In the genomic region with DNA sequence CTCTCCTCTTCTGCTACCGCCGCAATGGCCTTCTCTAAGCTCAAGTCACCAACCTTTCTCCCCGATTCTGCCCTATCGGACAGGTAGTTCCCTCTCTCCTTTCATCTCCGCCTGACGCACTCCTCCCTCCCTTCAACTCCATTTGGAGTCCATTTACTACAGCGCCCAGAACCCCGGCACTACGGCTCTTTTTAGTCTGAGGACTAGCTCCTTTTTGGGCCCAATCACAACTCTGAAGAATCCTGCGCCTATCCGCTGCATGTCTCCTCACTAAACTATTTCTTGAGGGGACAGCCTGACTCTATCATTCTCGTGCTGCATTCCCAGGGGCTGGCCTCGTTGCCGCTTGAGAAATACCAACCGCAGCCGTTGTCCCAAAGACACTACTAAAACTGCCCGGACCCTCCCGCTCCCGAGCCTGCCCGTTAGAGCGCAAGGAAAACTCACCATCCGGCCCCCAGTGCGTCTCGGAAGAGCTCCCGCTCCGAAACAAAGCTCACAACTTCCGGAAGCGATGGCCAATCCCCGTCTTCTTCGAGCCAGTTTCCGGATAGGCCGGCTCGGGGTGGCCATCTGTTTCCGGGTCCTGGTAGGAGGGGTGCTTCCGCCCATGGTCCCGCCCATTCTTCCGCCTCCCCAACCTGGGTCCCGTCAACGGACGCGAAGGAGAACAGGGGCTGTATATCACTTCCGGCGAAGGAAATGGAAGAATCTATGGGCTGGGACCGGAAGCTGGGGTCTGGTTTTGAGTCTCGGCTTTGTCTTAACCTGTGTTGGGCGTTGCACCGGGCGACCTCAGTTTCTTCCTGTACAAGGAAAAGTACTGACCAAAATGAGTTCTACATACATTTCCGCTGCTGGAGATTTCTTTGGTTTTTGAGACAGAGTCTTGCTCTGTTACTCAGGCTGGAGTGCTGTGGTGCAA, we compare ENCODE assay signal across 1 cellular context.
TF ChIP-seq lines count a peak whose summit lies in the region.

A gene (minus strand): TSS at position 491 of the 925 bp plus-strand sequence. CDS start 2,776 bp downstream, outside the sequence.

TF ChIP-seq in K562, 482 proteins besides CTCF, POLR2A, EP300 and RAD21 (continued from another document):
- TF ChIP-seq EGR1 (conservative IDR thresholded peaks at IDR 0.05): 0 out of 2 replicates have a peak, but pooled peaks have one; percentile 9
- TF ChIP-seq, protein P1, sequence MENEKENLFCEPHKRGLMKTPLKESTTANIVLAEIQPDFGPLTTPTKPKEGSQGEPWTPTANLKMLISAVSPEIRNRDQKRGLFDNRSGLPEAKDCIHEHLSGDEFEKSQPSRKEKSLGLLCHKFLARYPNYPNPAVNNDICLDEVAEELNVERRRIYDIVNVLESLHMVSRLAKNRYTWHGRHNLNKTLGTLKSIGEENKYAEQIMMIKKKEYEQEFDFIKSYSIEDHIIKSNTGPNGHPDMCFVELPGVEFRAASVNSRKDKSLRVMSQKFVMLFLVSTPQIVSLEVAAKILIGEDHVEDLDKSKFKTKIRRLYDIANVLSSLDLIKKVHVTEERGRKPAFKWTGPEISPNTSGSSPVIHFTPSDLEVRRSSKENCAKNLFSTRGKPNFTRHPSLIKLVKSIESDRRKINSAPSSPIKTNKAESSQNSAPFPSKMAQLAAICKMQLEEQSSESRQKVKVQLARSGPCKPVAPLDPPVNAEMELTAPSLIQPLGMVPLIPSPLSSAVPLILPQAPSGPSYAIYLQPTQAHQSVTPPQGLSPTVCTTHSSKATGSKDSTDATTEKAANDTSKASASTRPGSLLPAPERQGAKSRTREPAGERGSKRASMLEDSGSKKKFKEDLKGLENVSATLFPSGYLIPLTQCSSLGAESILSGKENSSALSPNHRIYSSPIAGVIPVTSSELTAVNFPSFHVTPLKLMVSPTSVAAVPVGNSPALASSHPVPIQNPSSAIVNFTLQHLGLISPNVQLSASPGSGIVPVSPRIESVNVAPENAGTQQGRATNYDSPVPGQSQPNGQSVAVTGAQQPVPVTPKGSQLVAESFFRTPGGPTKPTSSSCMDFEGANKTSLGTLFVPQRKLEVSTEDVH (IDR thresholded peaks at IDR 0.05; ENCODE audit: low read depth, partially characterized antibody): peak; percentile 96
- no peak for TF ChIP-seq SLC30A9 (CRISPR knock-in tag; IDR thresholded peaks at IDR 0.05)
- TF ChIP-seq POLR2B (IDR thresholded peaks at IDR 0.05; ENCODE audit: low read depth, partially characterized antibody): peak; percentile 87
- peak in 1 of 2 experiments; percentile 99; a peak in 2 of 4 replicates for TF ChIP-seq KDM4B (IDR thresholded peaks at IDR 0.05; ENCODE audit: borderline replicate concordance in 2 of 2, low read depth in 1 of 2)
- peak; percentile 5; the same call in 1 of the 2 replicates for TF ChIP-seq MAFK (IDR thresholded peaks at IDR 0.05; ENCODE audit: low read length)
- peak in 1 of 2 experiments; percentile 66; a peak in 2 of 4 replicates for TF ChIP-seq TBL1XR1 (IDR thresholded peaks at IDR 0.05; ENCODE audit: low read length in 2 of 2)
- no peak for TF ChIP-seq KLF6 (CRISPR knock-in tag; IDR thresholded peaks at IDR 0.05; ENCODE audit: borderline replicate concordance)
- TF ChIP-seq PTTG1 (tag; IDR thresholded peaks at IDR 0.05; ENCODE audit: low read depth): no peak
- TF ChIP-seq, protein P2, sequence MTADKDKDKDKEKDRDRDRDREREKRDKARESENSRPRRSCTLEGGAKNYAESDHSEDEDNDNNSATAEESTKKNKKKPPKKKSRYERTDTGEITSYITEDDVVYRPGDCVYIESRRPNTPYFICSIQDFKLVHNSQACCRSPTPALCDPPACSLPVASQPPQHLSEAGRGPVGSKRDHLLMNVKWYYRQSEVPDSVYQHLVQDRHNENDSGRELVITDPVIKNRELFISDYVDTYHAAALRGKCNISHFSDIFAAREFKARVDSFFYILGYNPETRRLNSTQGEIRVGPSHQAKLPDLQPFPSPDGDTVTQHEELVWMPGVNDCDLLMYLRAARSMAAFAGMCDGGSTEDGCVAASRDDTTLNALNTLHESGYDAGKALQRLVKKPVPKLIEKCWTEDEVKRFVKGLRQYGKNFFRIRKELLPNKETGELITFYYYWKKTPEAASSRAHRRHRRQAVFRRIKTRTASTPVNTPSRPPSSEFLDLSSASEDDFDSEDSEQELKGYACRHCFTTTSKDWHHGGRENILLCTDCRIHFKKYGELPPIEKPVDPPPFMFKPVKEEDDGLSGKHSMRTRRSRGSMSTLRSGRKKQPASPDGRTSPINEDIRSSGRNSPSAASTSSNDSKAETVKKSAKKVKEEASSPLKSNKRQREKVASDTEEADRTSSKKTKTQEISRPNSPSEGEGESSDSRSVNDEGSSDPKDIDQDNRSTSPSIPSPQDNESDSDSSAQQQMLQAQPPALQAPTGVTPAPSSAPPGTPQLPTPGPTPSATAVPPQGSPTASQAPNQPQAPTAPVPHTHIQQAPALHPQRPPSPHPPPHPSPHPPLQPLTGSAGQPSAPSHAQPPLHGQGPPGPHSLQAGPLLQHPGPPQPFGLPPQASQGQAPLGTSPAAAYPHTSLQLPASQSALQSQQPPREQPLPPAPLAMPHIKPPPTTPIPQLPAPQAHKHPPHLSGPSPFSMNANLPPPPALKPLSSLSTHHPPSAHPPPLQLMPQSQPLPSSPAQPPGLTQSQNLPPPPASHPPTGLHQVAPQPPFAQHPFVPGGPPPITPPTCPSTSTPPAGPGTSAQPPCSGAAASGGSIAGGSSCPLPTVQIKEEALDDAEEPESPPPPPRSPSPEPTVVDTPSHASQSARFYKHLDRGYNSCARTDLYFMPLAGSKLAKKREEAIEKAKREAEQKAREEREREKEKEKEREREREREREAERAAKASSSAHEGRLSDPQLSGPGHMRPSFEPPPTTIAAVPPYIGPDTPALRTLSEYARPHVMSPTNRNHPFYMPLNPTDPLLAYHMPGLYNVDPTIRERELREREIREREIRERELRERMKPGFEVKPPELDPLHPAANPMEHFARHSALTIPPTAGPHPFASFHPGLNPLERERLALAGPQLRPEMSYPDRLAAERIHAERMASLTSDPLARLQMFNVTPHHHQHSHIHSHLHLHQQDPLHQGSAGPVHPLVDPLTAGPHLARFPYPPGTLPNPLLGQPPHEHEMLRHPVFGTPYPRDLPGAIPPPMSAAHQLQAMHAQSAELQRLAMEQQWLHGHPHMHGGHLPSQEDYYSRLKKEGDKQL (CRISPR knock-in tag; IDR thresholded peaks at IDR 0.05; ENCODE audit: borderline replicate concordance): no peak
- TF ChIP-seq, protein P3, sequence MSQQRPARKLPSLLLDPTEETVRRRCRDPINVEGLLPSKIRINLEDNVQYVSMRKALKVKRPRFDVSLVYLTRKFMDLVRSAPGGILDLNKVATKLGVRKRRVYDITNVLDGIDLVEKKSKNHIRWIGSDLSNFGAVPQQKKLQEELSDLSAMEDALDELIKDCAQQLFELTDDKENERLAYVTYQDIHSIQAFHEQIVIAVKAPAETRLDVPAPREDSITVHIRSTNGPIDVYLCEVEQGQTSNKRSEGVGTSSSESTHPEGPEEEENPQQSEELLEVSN (IDR thresholded peaks at IDR 0.05; ENCODE audit: borderline replicate concordance in 1 of 2, extremely low read depth in 1 of 2, insufficient read depth in 1 of 2, insufficient read length in 1 of 2, low read depth in 1 of 2, low read length in 1 of 2, poor library complexity in 1 of 2, severe bottlenecking in 1 of 2): peak in 1 of 2 experiments; percentile 25
- TF ChIP-seq, protein P4, sequence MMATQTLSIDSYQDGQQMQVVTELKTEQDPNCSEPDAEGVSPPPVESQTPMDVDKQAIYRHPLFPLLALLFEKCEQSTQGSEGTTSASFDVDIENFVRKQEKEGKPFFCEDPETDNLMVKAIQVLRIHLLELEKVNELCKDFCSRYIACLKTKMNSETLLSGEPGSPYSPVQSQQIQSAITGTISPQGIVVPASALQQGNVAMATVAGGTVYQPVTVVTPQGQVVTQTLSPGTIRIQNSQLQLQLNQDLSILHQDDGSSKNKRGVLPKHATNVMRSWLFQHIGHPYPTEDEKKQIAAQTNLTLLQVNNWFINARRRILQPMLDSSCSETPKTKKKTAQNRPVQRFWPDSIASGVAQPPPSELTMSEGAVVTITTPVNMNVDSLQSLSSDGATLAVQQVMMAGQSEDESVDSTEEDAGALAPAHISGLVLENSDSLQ (IDR thresholded peaks at IDR 0.05): peak; percentile 86
- TF ChIP-seq, protein P5, sequence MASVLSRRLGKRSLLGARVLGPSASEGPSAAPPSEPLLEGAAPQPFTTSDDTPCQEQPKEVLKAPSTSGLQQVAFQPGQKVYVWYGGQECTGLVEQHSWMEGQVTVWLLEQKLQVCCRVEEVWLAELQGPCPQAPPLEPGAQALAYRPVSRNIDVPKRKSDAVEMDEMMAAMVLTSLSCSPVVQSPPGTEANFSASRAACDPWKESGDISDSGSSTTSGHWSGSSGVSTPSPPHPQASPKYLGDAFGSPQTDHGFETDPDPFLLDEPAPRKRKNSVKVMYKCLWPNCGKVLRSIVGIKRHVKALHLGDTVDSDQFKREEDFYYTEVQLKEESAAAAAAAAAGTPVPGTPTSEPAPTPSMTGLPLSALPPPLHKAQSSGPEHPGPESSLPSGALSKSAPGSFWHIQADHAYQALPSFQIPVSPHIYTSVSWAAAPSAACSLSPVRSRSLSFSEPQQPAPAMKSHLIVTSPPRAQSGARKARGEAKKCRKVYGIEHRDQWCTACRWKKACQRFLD (CRISPR knock-in tag; IDR thresholded peaks at IDR 0.05): peak; percentile 67
- no peak for TF ChIP-seq NFATC3 (IDR thresholded peaks at IDR 0.05)
- peak; percentile 30 for TF ChIP-seq RBM22 (IDR thresholded peaks at IDR 0.05; ENCODE audit: low read depth, low read length, poor library complexity, severe bottlenecking)
- TF ChIP-seq, protein P6, sequence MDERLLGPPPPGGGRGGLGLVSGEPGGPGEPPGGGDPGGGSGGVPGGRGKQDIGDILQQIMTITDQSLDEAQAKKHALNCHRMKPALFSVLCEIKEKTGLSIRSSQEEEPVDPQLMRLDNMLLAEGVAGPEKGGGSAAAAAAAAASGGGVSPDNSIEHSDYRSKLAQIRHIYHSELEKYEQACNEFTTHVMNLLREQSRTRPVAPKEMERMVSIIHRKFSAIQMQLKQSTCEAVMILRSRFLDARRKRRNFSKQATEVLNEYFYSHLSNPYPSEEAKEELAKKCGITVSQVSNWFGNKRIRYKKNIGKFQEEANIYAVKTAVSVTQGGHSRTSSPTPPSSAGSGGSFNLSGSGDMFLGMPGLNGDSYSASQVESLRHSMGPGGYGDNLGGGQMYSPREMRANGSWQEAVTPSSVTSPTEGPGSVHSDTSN (CRISPR knock-in tag; IDR thresholded peaks at IDR 0.05; ENCODE audit: low read depth): no peak
- TF ChIP-seq, protein P6 (tag; conservative IDR thresholded peaks at IDR 0.05; ENCODE audit: low read depth): no peak; the same call in 1 of the 2 replicates
